In the genomic region with DNA sequence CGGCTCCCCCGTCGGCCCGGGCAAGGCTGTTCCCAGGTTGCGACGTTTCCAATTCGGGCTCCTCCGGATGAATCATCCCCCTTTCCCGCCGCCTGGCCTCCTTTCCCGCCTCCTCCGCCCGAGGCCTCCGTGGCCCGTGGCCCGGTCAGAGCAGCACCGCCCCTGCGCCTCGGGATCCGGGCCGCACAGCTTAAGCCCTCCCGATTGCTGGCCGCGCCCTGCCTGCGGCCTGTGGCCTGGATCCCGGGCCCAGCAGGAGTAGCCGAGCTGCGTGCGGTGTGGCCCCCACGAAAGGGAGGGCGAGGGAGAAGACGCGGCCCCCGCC, we compare ENCODE assay signal across 8 cellular contexts. TPM values are rescaled to one million over a fixed set of nuclear protein-coding genes. Genes with fewer than 3 reads are reported as not detected.
DNase-seq lines count a peak whose midpoint lies in the region; ATAC-seq and TF ChIP-seq lines count a peak whose summit lies in the region.

No MANE protein-coding gene starts in this region.

- TF ChIP-seq RAD21 in liver (IDR thresholded peaks at IDR 0.05): no peak

- POLR2A ChIA-PET in activated CD4-positive, alpha-beta T cell treated with anti-CD3 and anti-CD28 coated beads, Interleukin-2, amount 10 ng/mL, durations not matched to agents 7 days and 5 days (lab: Charles Lee): no interaction called here

- H3K4me1 ChIP-seq in colonic mucosa: peaks cover 11% of the 10 kb centered on the region
- peaks cover 12 to 25% (median 21%) of the 10 kb centered on the region in 4 donors for H3K4me1 ChIP-seq in liver (ENCODE audit: control insufficient read depth in 4 of 4, insufficient read depth in 4 of 4, low read length in 3 of 4)

- H3K4me3 ChIP-seq in colonic mucosa (peak overlapping the region; percentile 51), liver (ENCODE audit: low read depth in 1 of 3, low read length in 3 of 3) (peak overlapping the region in 2 of 3 donors; percentile 13 to 68)

- H3K27me3 Mint-ChIP-seq in activated CD4-positive, alpha-beta T cell treated with anti-CD3 and anti-CD28 coated beads, Interleukin-2, amount 10 ng/mL, durations not matched to agents 7 days and 5 days: peaks cover 35% of the 10 kb centered on the region
- peaks cover 25% of the 10 kb centered on the region for H3K27me3 Mint-ChIP-seq in type B pancreatic cell

- CTCF ChIA-PET in activated CD4-positive, alpha-beta T cell treated with anti-CD3 and anti-CD28 coated beads, Interleukin-2, amount 10 ng/mL, durations not matched to agents 7 days and 5 days (lab: Charles Lee): interaction anchor here (1.7 to 2.9 kb wide), 3 partner anchors 9 to 241 kb away, joined by 5 to 11 read pairs (median 8); no protein-coding TSS in a partner anchor

- peak; percentile 27 for DNase-seq in activated CD4-positive, alpha-beta T cell treated with anti-CD3 and anti-CD28 coated beads for 48 hours
- DNase-seq in activated CD4-positive, alpha-beta T cell treated with anti-CD3 and anti-CD28 coated beads, Interleukin-2, amount 10 ng/mL, durations not matched to agents 7 days and 5 days: no peak
- DNase-seq in colonic mucosa (peak; percentile 40), type B pancreatic cell (ENCODE audit: extremely low spot score, unreplicated experiment) (no peak), T-helper 2 cell (no peak), NCI-H1436 (lab: John Stamatoyannopoulos, UW) (no peak)

- H3K4me1 Mint-ChIP-seq in activated CD4-positive, alpha-beta T cell treated with anti-CD3 and anti-CD28 coated beads, Interleukin-2, amount 10 ng/mL, durations not matched to agents 7 days and 5 days: peaks cover 9% of the 10 kb centered on the region
- H3K4me1 Mint-ChIP-seq in type B pancreatic cell (ENCODE audit: unreplicated experiment): peaks cover 9% of the 10 kb centered on the region

- 8% methylated on average over 34 of the region's 34 CpGs for WGBS in liver

- no peak overlapping the region for H3K4me3 Mint-ChIP-seq in activated CD4-positive, alpha-beta T cell treated with anti-CD3 and anti-CD28 coated beads, Interleukin-2, amount 10 ng/mL, durations not matched to agents 7 days and 5 days
- H3K4me3 Mint-ChIP-seq in type B pancreatic cell: peak overlapping the region; percentile 83

- peak overlapping the region; percentile 55 to 64 for H3K9ac ChIP-seq in colonic mucosa (ENCODE audit: low read depth in 2 of 2, low read length in 2 of 2)
- no peak overlapping the region for H3K9ac ChIP-seq in liver (ENCODE audit: low read depth in 1 of 2, low read length in 2 of 2)

- intact Hi-C loops in colonic mucosa (cut with DNase I): loop anchor here (5.0 to 10.0 kb wide), 2 partner anchors 52 to 80 kb away; no protein-coding TSS in a partner anchor

- TF ChIP-seq CTCF in colonic mucosa (IDR thresholded peaks at IDR 0.05) (no peak), liver (IDR thresholded peaks at IDR 0.05; ENCODE audit: low read depth, low read length, missing input control) (no peak), type B pancreatic cell (conservative IDR thresholded peaks at IDR 0.05) (no peak)

- no peaks in the 10 kb centered on the region for H3K9me3 Mint-ChIP-seq in activated CD4-positive, alpha-beta T cell treated with anti-CD3 and anti-CD28 coated beads, Interleukin-2, amount 10 ng/mL, durations not matched to agents 7 days and 5 days
- no peaks in the 10 kb centered on the region for H3K9me3 Mint-ChIP-seq in type B pancreatic cell

- H3K36me3 Mint-ChIP-seq in activated CD4-positive, alpha-beta T cell treated with anti-CD3 and anti-CD28 coated beads, Interleukin-2, amount 10 ng/mL, durations not matched to agents 7 days and 5 days (ENCODE audit: low read depth): peaks cover 21% of the 10 kb centered on the region
- H3K36me3 Mint-ChIP-seq in type B pancreatic cell: peaks cover 4% of the 10 kb centered on the region

- H3K27me3 ChIP-seq in colonic mucosa (peaks cover 45% of the 10 kb centered on the region), liver (ENCODE audit: control insufficient read depth in 4 of 4, insufficient read depth in 4 of 4, low read length in 3 of 4) (no peaks in the 10 kb centered on the region)

- H3K36me3 ChIP-seq in colonic mucosa: no peaks in the 10 kb centered on the region
- peaks cover 0 to 5% (median 2%) of the 10 kb centered on the region in 4 donors for H3K36me3 ChIP-seq in liver (ENCODE audit: control insufficient read depth in 4 of 4, insufficient read depth in 3 of 4, low read depth in 1 of 4, low read length in 3 of 4)

- no peak for ATAC-seq in HG03045 (IDR thresholded peaks at IDR 0.05; ENCODE audit: unreplicated experiment)

- H3K27ac ChIP-seq in colonic mucosa (peak overlapping the region; percentile 80), liver (ENCODE audit: low read depth in 1 of 2, low read length in 2 of 2) (peak overlapping the region; percentile 45 to 66)

- H3K9me3 ChIP-seq in colonic mucosa: no peaks in the 10 kb centered on the region
- H3K9me3 ChIP-seq in liver (ENCODE audit: control insufficient read depth in 4 of 4, low read length in 3 of 4): no peaks in the 10 kb centered on the region

- H3K27ac Mint-ChIP-seq in activated CD4-positive, alpha-beta T cell treated with anti-CD3 and anti-CD28 coated beads, Interleukin-2, amount 10 ng/mL, durations not matched to agents 7 days and 5 days: no peak overlapping the region
- no peak overlapping the region for H3K27ac Mint-ChIP-seq in type B pancreatic cell

TF ChIP-seq in liver, 16 proteins besides CTCF, POLR2A, EP300 and RAD21:
- TF ChIP-seq TAF1 (conservative IDR thresholded peaks at IDR 0.05) (no peak), SP1 (IDR thresholded peaks at IDR 0.05) (no peak), HNF4G (IDR thresholded peaks at IDR 0.05) (no peak), YY1 (IDR thresholded peaks at IDR 0.05) (no peak), JUND (IDR thresholded peaks at IDR 0.05) (no peak), FOXA2 (IDR thresholded peaks at IDR 0.05) (no peak)
- TF ChIP-seq, protein P1, sequence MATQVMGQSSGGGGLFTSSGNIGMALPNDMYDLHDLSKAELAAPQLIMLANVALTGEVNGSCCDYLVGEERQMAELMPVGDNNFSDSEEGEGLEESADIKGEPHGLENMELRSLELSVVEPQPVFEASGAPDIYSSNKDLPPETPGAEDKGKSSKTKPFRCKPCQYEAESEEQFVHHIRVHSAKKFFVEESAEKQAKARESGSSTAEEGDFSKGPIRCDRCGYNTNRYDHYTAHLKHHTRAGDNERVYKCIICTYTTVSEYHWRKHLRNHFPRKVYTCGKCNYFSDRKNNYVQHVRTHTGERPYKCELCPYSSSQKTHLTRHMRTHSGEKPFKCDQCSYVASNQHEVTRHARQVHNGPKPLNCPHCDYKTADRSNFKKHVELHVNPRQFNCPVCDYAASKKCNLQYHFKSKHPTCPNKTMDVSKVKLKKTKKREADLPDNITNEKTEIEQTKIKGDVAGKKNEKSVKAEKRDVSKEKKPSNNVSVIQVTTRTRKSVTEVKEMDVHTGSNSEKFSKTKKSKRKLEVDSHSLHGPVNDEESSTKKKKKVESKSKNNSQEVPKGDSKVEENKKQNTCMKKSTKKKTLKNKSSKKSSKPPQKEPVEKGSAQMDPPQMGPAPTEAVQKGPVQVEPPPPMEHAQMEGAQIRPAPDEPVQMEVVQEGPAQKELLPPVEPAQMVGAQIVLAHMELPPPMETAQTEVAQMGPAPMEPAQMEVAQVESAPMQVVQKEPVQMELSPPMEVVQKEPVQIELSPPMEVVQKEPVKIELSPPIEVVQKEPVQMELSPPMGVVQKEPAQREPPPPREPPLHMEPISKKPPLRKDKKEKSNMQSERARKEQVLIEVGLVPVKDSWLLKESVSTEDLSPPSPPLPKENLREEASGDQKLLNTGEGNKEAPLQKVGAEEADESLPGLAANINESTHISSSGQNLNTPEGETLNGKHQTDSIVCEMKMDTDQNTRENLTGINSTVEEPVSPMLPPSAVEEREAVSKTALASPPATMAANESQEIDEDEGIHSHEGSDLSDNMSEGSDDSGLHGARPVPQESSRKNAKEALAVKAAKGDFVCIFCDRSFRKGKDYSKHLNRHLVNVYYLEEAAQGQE (IDR thresholded peaks at IDR 0.05): no peak
- TF ChIP-seq, protein P2, sequence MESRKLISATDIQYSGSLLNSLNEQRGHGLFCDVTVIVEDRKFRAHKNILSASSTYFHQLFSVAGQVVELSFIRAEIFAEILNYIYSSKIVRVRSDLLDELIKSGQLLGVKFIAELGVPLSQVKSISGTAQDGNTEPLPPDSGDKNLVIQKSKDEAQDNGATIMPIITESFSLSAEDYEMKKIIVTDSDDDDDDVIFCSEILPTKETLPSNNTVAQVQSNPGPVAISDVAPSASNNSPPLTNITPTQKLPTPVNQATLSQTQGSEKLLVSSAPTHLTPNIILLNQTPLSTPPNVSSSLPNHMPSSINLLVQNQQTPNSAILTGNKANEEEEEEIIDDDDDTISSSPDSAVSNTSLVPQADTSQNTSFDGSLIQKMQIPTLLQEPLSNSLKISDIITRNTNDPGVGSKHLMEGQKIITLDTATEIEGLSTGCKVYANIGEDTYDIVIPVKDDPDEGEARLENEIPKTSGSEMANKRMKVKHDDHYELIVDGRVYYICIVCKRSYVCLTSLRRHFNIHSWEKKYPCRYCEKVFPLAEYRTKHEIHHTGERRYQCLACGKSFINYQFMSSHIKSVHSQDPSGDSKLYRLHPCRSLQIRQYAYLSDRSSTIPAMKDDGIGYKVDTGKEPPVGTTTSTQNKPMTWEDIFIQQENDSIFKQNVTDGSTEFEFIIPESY (IDR thresholded peaks at IDR 0.05): no peak

RNA-seq across cellular contexts. Expression of a gene that starts 1.1 kb away (rescaled TPM):
- not detected for total RNA-seq in activated CD4-positive, alpha-beta T cell treated with anti-CD3 and anti-CD28 coated beads, Interleukin-2, amount 10 ng/mL, durations not matched to agents 7 days and 5 days
- total RNA-seq in colonic mucosa (1 to 10 TPM; 1.5 to 3.3 TPM), liver (1 to 10 TPM in 1 of 2 donors, under 1 TPM in 1; 0.84 to 4.5 TPM), type B pancreatic cell (ENCODE audit: low replicate concordance) (4.5 and 8.3 TPM in 2 replicates)
- polyA plus RNA-seq in liver: 1 to 10 TPM; 1.2 to 1.9 TPM

RNA-seq across cellular contexts. Expression of a gene that starts 59.1 kb away (rescaled TPM):
- 100 to 1,000 TPM; 116 to 123 TPM for total RNA-seq in activated CD4-positive, alpha-beta T cell treated with anti-CD3 and anti-CD28 coated beads, Interleukin-2, amount 10 ng/mL, durations not matched to agents 7 days and 5 days
- total RNA-seq in colonic mucosa (10 to 100 TPM; 86.3 to 90.3 TPM), liver (10 to 100 TPM; 26.3 to 45.8 TPM), type B pancreatic cell (ENCODE audit: low replicate concordance) (68.9 and 85.3 TPM in 2 replicates)
- polyA plus RNA-seq in liver: 10 to 100 TPM; 24.0 to 34.1 TPM

Comparison
In these comparisons a context has a peak if more than half of its experiments do, and no peak if none do; other contexts are left out.
1. DNase-seq: peak in activated CD4-positive, alpha-beta T cell treated with anti-CD3 and anti-CD28 coated beads for 48 hours (single experiment) and colonic mucosa (single experiment); none in activated CD4-positive, alpha-beta T cell treated with anti-CD3 and anti-CD28 coated beads, Interleukin-2, amount 10 ng/mL, durations not matched to agents 7 days and 5 days (single experiment), type B pancreatic cell (single experiment), T-helper 2 cell (0 of 5) and NCI-H1436 (single experiment).
2. H3K9ac ChIP-seq: peak in colonic mucosa (2 of 2); none in liver (0 of 2).